In the genomic region with DNA sequence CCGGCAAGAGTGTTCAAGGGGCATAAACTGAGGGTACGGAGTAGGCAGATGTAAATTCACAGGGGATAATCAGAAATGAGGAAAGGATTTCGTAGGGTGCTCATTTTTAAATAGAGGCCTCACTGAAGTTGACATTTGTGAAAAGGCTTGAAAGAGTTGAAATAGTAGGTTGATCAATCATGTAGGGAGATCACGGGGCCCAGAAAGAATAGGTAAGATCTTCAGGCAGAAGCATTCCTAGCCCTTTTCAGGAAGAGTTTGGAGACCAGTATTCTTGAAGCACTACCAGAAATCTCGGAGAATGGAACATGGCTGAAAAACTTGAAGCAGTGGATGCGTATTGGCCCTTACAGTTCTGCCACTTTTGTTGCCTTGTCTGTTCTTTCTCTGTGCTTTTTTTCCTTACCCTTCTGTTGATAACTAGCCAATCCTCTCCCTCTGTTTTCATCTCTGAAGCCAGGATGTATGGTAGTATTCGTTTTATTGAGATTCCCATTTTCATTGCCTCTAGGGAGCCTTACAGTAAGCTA, we compare ENCODE assay signal across 8 cellular contexts. TPM values are rescaled to one million over a fixed set of nuclear protein-coding genes. Genes with fewer than 3 reads are reported as not detected.
DNase-seq lines count a peak whose midpoint lies in the region; ATAC-seq and TF ChIP-seq lines count a peak whose summit lies in the region.

No MANE protein-coding gene starts in this region.

- peak overlapping the region; percentile 86 to 97 (median 94) for H3K27ac Mint-ChIP-seq in nephron

- no peak for TF ChIP-seq CTCF in GM12864 (IDR thresholded peaks at IDR 0.05; ENCODE audit: low read depth, low read length, missing control alignments)
- TF ChIP-seq CTCF in nephron (IDR thresholded peaks at IDR 0.05; ENCODE audit: unreplicated experiment in 3 of 3) = no peak

- peak overlapping the region; percentile 86 to 93 (median 91) for H3K4me3 Mint-ChIP-seq in nephron

- H3K27me3 Mint-ChIP-seq in nephron (ENCODE audit: low read depth) = no peaks in the 10 kb centered on the region

- no peaks in the 10 kb centered on the region for H3K9me3 Mint-ChIP-seq in nephron

- peaks cover 23% of the 10 kb centered on the region for H3K4me1 Mint-ChIP-seq in nephron

- ATAC-seq in GM21737 (IDR thresholded peaks at IDR 0.05; ENCODE audit: unreplicated experiment) (peak; percentile 3), left lobe of liver (no peak)

- DNase-seq in GM12864 (ENCODE audit: low read depth) (no peak), LoVo (ENCODE audit: low spot score) (peak; percentile 38), AG20443 (ENCODE audit: low spot score) (no peak), GDM1 (lab: John Stamatoyannopoulos, UW) (no peak), left lobe of liver (ENCODE audit: low spot score) (no peak)

- H3K27ac ChIP-seq in cingulate gyrus (ENCODE audit: low read depth, low read length) = peak overlapping the region; percentile 90

- peak overlapping the region; percentile 75 for H3K4me3 ChIP-seq in GM12864 (ENCODE audit: low read depth, low read length)

- H3K36me3 Mint-ChIP-seq in nephron (ENCODE audit: low read depth) = peaks cover 18% of the 10 kb centered on the region

RNA-seq across cellular contexts. Expression of a gene that starts 0.5 kb away (rescaled TPM):
- total RNA-seq in left lobe of liver = 19.2 TPM
